ENCODE assay signal across 8 cellular contexts in genomic region chr10:34815174-34816066, GRCh38. TPM values are rescaled to one million over a fixed set of nuclear protein-coding genes. Genes with fewer than 3 reads are reported as not detected.
DNase-seq lines count a peak whose midpoint lies in the region; ATAC-seq, FAIRE-seq and TF ChIP-seq lines count a peak whose summit lies in the region.

Gene PARD3 (minus strand): TSS chr10:34815296. CDS start chr10:34814995, 301 bp downstream.

- peak within 1 kb of the TSS; percentile 74 to 93 (median 85) for H3K4me3 ChIP-seq in HepG2 (replicated peaks in 1 of 3; ENCODE audit: insufficient read depth in 1 of 3, low read depth in 2 of 3, low read length in 3 of 3)

- H3K27ac ChIP-seq in RWPE1 = peak within 1 kb of the TSS; percentile 88
- peak within 1 kb of the TSS; percentile 87 for H3K27ac ChIP-seq in HepG2 (ENCODE audit: extremely low read length, insufficient read depth, low read length)
- peak within 1 kb of the TSS; percentile 13 for H3K27ac ChIP-seq in substantia nigra (ENCODE audit: low read depth, low read length, poor library complexity, severe bottlenecking)

- H3K9me3 ChIP-seq in HepG2 (ENCODE audit: low read length) = no peaks in the 10 kb centered on the region

- no peak for TF ChIP-seq CTCF in RWPE1 (conservative IDR thresholded peaks at IDR 0.05; ENCODE audit: low read depth)
- no peak for TF ChIP-seq CTCF in HepG2 (CRISPR knock-in tag; IDR thresholded peaks at IDR 0.05)

- H4K20me1 ChIP-seq in HepG2 (ENCODE audit: insufficient read depth, low read length) = peaks cover 34% of the 10 kb centered on the region

- no peaks in the 10 kb centered on the region; a peak in 1 of 5 replicates for H3K36me3 ChIP-seq in HepG2 (replicated peaks in 1 of 2; ENCODE audit: control insufficient read depth in 1 of 2, insufficient read depth in 2 of 2, low read length in 2 of 2)

- FAIRE-seq in HepG2 (lab: Jason Lieb, UNC) = no peak

- ATAC-seq in HG03159 (IDR thresholded peaks at IDR 0.05; ENCODE audit: unreplicated experiment) (peak; percentile 57), HepG2 (peak; percentile 75), GM21526 (IDR thresholded peaks at IDR 0.05; ENCODE audit: low FRiP score, unreplicated experiment) (no peak)

- whole genome bisulfite sequencing in HepG2 (ENCODE audit: low lambda C conversion rate) = 1% methylated on average over 26 of the region's 84 CpGs

- CTCF ChIA-PET in RWPE1 (lab: Yijun Ruan, JAX) = interaction anchor here (0.6 to 1.0 kb wide), 4 partner anchors 12 to 151 kb away, joined by 3 to 4 read pairs (median 3); no protein-coding TSS in a partner anchor
- CTCF ChIA-PET in HepG2 (lab: Yijun Ruan, JAX; ENCODE audit: low intra/inter-chr PET ratio, low total read pairs) = no interaction called here

- peak within 1 kb of the TSS; percentile 91 for H3K9ac ChIP-seq in HepG2 (ENCODE audit: insufficient read depth, low read depth, low read length)

- BruUV-seq in HepG2 (replicated peaks; lab: Mats Ljungman, UMichigan) = no TSS peak

- peaks cover 56% of the 10 kb centered on the region for H3K4me1 ChIP-seq in HepG2 (ENCODE audit: insufficient read depth, low read length)

- intact Hi-C loops in HepG2 (cut with micrococcal nuclease; ENCODE audit: unreplicated experiment) = no loop called here

- POLR2A ChIA-PET in RWPE1 (lab: Yijun Ruan, JAX; ENCODE audit: low non-redundant PET) = interaction anchor here (0.6 kb wide), 1 partner anchor 70 kb away, joined by 3 read pairs; no protein-coding TSS in a partner anchor
- POLR2A ChIA-PET in HepG2 (lab: Yijun Ruan, JAX) = interaction anchor here (1.3 to 1.8 kb wide), 3 partner anchors 9 to 77 kb away, joined by 3 to 5 read pairs (median 4); no protein-coding TSS in a partner anchor

- in situ Hi-C loops in HepG2 (cut with HindIII; ENCODE audit: extremely low pct_ligation_motif_present, low pct_unique_long_range_greater_than_20kb) = no loop called here

- peak; percentile 50 for DNase-seq in stimulated activated CD4-positive, alpha-beta T cell treated with anti-CD3 and anti-CD28 coated beads, Interleukin-15, amount 100 ng/mL, for 24 hours
- DNase-seq in stimulated activated CD4-positive, alpha-beta T cell treated with anti-CD3 and anti-CD28 coated beads, Interleukin-4, amount 100 ng/mL, for 24 hours = no peak
- DNase-seq in RWPE1 (ENCODE audit: low spot score) = peak; percentile 75
- DNase-seq in dermis microvascular lymphatic vessel endothelial cell (ENCODE audit: low read depth in 2 of 2) = peak; percentile 32 to 78
- peak; percentile 38 for DNase-seq in HepG2 (ENCODE audit: low spot score)
- DNase-seq in substantia nigra (lab: John Stamatoyannopoulos, UW) = peak in 29 of 49 donors; percentile 11 to 59 (median 39)

- peak within 1 kb of the TSS; percentile 97 for H3K4me2 ChIP-seq in HepG2 (ENCODE audit: low read depth, low read length)

- peak in 1 of 2 experiments; percentile 54; a peak in 1 of 4 replicates for TF ChIP-seq POLR2A in HepG2 (IDR thresholded peaks at IDR 0.05; ENCODE audit: insufficient read depth in 1 of 2, low read depth in 2 of 2, low read length in 2 of 2)

- TF ChIP-seq RAD21 in HepG2 (CRISPR knock-in tag; IDR thresholded peaks at IDR 0.05) = no peak

- H2AFZ ChIP-seq in HepG2 (ENCODE audit: low read length) = peak within 1 kb of the TSS; percentile 50

- peaks cover 40% of the 10 kb centered on the region for H3K79me2 ChIP-seq in HepG2 (ENCODE audit: insufficient read depth, low read length)

- H3K27me3 ChIP-seq in HepG2 (ENCODE audit: control insufficient read depth in 1 of 2, insufficient read depth in 2 of 2, low read length in 2 of 2) = no peaks in the 10 kb centered on the region

- TF ChIP-seq EP300 in HepG2 (IDR thresholded peaks at IDR 0.05; ENCODE audit: low read depth in 2 of 2, low read length in 2 of 2) = no peak
- no peak for TF ChIP-seq EP300 in HepG2 (CRISPR knock-in tag; IDR thresholded peaks at IDR 0.05; ENCODE audit: borderline replicate concordance)

TF ChIP-seq in HepG2, 621 proteins besides CTCF, POLR2A, EP300 and RAD21 (continues in another document):
- TF ChIP-seq MYC (CRISPR knock-in tag; IDR thresholded peaks at IDR 0.05; ENCODE audit: borderline replicate concordance) (peak; percentile 63), ZNF777 (CRISPR knock-in tag; IDR thresholded peaks at IDR 0.05) (no peak), ZNF619 (CRISPR knock-in tag; IDR thresholded peaks at IDR 0.05) (0 out of 2 replicates have a peak, but pooled peaks have one; percentile 51), FOXA1 (IDR thresholded peaks at IDR 0.05) (no peak), FOXA1 (CRISPR knock-in tag; IDR thresholded peaks at IDR 0.05) (0 out of 2 replicates have a peak, but pooled peaks have one; percentile 14), ZNF746 (CRISPR knock-in tag; IDR thresholded peaks at IDR 0.05) (peak; percentile 75; the same call in 1 of the 2 replicates), ARID2 (CRISPR knock-in tag; IDR thresholded peaks at IDR 0.05; ENCODE audit: borderline replicate concordance) (no peak), MAF1 (CRISPR knock-in tag; IDR thresholded peaks at IDR 0.05; ENCODE audit: borderline replicate concordance) (no peak), CBX5 (CRISPR knock-in tag; IDR thresholded peaks at IDR 0.05; ENCODE audit: borderline replicate concordance) (no peak), ZBTB20 (CRISPR knock-in tag; IDR thresholded peaks at IDR 0.05; ENCODE audit: borderline replicate concordance, low read depth) (no peak), PATZ1 (CRISPR knock-in tag; IDR thresholded peaks at IDR 0.05) (peak; percentile 72), JDP2 (CRISPR knock-in tag; IDR thresholded peaks at IDR 0.05; ENCODE audit: borderline replicate concordance) (no peak), ZNF317 (CRISPR knock-in tag; IDR thresholded peaks at IDR 0.05) (no peak), ZGPAT (CRISPR knock-in tag; IDR thresholded peaks at IDR 0.05) (peak; percentile 61), ZNF274 (CRISPR knock-in tag; IDR thresholded peaks at IDR 0.05) (no peak), GFI1 (CRISPR knock-in tag; IDR thresholded peaks at IDR 0.05; ENCODE audit: borderline replicate concordance) (no peak), SP5 (CRISPR knock-in tag; IDR thresholded peaks at IDR 0.05; ENCODE audit: borderline replicate concordance, low read depth) (peak; percentile 63), PPARG (CRISPR knock-in tag; conservative IDR thresholded peaks at IDR 0.05) (no peak), ZNF207 (IDR thresholded peaks at IDR 0.05; ENCODE audit: borderline replicate concordance) (no peak), NR2F2 (IDR thresholded peaks at IDR 0.05; ENCODE audit: borderline replicate concordance, low read depth) (no peak), ZNF34 (CRISPR knock-in tag; IDR thresholded peaks at IDR 0.05; ENCODE audit: borderline replicate concordance) (no peak)

RNA-seq across cellular contexts. Expression of gene PARD3, which starts in this region (rescaled TPM):
- total RNA-seq in dermis microvascular lymphatic vessel endothelial cell (22.6 and 37.4 TPM in 2 replicates), HepG2 (2016; rRNA removed; fragmentation: Illumina TruSeq; extraction: Trizol) (60.0 and 67.5 TPM in 2 replicates)
- total RNA-seq in HepG2 (2016; cell fraction: cytosol; rRNA removed; fragmentation: Illumina TruSeq; extraction: Trizol; ENCODE audit: low read depth) = 20.8 and 27.4 TPM in 2 replicates
- 57.8 and 62.9 TPM in 2 replicates for total RNA-seq in HepG2 (2016; cell fraction: insoluble cytoplasmic fraction; rRNA removed; fragmentation: Illumina TruSeq; extraction: Trizol)
- total RNA-seq in HepG2 (2016; cell fraction: membrane; rRNA removed; fragmentation: Illumina TruSeq; extraction: Trizol) = 40.7 and 46.4 TPM in 2 replicates
- 55.2 and 61.4 TPM in 2 replicates for total RNA-seq in HepG2 (2016; cell fraction: nucleus; rRNA removed; fragmentation: Illumina TruSeq; extraction: Trizol)
- polyA plus RNA-seq in HepG2 (2011; rRNA removed) = 37.5 and 40.9 TPM in 2 replicates
- polyA plus RNA-seq in HepG2 (2011; cell fraction: cytosol; rRNA removed) = 27.2 and 36.6 TPM in 2 replicates
- 20.7 and 21.3 TPM in 2 replicates for polyA plus RNA-seq in HepG2 (2011; cell fraction: nucleus; rRNA removed)
- polyA plus RNA-seq in HepG2 (2012) = 42.8 and 43.8 TPM in 2 replicates
- 4.9 and 5.9 TPM in 2 replicates for polyA plus RNA-seq in HepG2 (2016; cell fraction: cytosol; fragmentation: Illumina TruSeq; extraction: Trizol; ENCODE audit: low read depth)
- polyA plus RNA-seq in HepG2 (2016; cell fraction: insoluble cytoplasmic fraction; fragmentation: Illumina TruSeq; extraction: Trizol; ENCODE audit: low read depth) = 56.4 and 57.9 TPM in 2 replicates
- polyA plus RNA-seq in HepG2 (2016; cell fraction: membrane; fragmentation: Illumina TruSeq; extraction: Trizol; ENCODE audit: low read depth) = 15.4 and 16.9 TPM in 2 replicates
- polyA plus RNA-seq in HepG2 (2016; cell fraction: nucleus; fragmentation: Illumina TruSeq; extraction: Trizol; ENCODE audit: insufficient read depth, low read depth) = 37.3 and 39.6 TPM in 2 replicates
- 26.7 and 51.8 TPM in 2 replicates for polyA minus RNA-seq in HepG2 (2011; rRNA and poly(A)+ RNA removed; ENCODE audit: low replicate concordance)
- polyA minus RNA-seq in HepG2 (2011; cell fraction: cytosol; rRNA and poly(A)+ RNA removed) = 41.1 and 45.4 TPM in 2 replicates
- polyA minus RNA-seq in HepG2 (2011; cell fraction: nucleus; rRNA and poly(A)+ RNA removed) = 106 and 138 TPM in 2 replicates

Comparison
In these comparisons a context has a peak if more than half of its experiments do, and no peak if none do; other contexts are left out.
1. H3K27ac ChIP-seq: peak in every context shown above with its lines; median percentile 88 in RWPE1; 87 in HepG2; 13 in substantia nigra.